ENCODE assay signal across 9 cellular contexts in the genomic region with DNA sequence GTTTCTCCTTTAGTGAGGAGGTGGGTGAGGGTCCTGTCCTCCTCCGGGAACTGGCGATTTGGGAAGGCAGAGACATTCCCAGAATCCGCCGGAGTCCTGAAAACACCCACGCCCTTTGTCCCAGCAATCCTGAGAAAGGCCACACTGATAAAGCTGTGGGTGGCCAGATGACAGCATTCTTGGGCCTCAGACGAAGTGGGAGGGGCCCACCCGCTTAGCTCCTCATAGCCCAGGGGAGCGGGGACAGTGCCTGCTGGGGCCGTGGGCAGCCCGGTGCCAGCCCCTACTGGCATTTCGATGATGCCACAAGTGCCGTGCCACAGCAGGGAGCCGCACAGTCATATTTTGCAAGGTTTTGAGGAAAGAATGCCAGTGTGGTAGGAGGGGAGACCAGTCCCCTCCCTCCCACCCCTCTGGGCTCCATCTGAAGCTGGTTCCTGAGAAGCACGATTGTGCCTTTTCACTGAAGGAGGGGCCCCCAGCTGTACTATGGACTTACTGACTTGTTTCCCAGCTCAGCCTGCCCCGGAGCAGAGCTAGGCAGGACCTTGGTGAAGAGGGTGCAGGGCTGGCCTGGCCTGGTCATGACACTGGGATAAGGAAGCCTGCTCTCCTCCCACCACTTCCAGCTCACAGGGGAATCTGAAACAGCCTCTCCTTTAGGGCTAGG. TPM values are rescaled to one million over a fixed set of nuclear protein-coding genes. Genes with fewer than 3 reads are reported as not detected.
DNase-seq lines count a peak whose midpoint lies in the region; ATAC-seq, FAIRE-seq and TF ChIP-seq lines count a peak whose summit lies in the region.
"Had no signal": no experiment of that assay in that cellular context is flagged by ENCODE, and none has a peak within 500 bp of the region (broad histone marks: within the 10 kb centered on the region; RNA-seq: fewer than 3 reads in every experiment).

No MANE protein-coding gene starts in this region.

- H3K36me3 Mint-ChIP-seq in astrocyte (ENCODE audit: low read depth, unreplicated experiment) = no peaks in the 10 kb centered on the region

- peak overlapping the region; percentile 57 for H3K4me2 ChIP-seq in astrocyte (ENCODE audit: low read length)

- DNase-seq in EL = peak; percentile 28
- peak; percentile 63 for DNase-seq in astrocyte (ENCODE audit: low read depth)
- peak; percentile 50 for DNase-seq in inferior parietal cortex (ENCODE audit: extremely low spot score)
- peak; percentile 82 for DNase-seq in sciatic nerve (ENCODE audit: low spot score)
- no peak for DNase-seq in stimulated activated CD4-positive, alpha-beta T cell treated with anti-CD3 and anti-CD28 coated beads, Interleukin-4, amount 100 ng/mL, for 24 hours
- DNase-seq in stimulated activated naive CD4-positive, alpha-beta T cell treated with Interleukin-2 at 50 U/mL for 16 hours (lab: John Stamatoyannopoulos, UW) = no peak
- DNase-seq in HK-2 (ENCODE audit: unreplicated experiment) = no peak
- DNase-seq: CD4-positive, alpha-beta T cell had no signal

- FAIRE-seq in astrocyte (lab: Jason Lieb, UNC) = no peak

- peaks cover 13% of the 10 kb centered on the region for H3K4me1 ChIP-seq in astrocyte (ENCODE audit: insufficient read depth, low read length)

- H3K27ac Mint-ChIP-seq in astrocyte (ENCODE audit: unreplicated experiment) = no peak overlapping the region
- H3K27ac Mint-ChIP-seq: CD4-positive, alpha-beta T cell had no signal

- TF ChIP-seq CTCF in astrocyte (IDR thresholded peaks at IDR 0.05; ENCODE audit: insufficient read depth, low read depth, low read length) = no peak

- H3K9ac ChIP-seq in astrocyte (ENCODE audit: low read length) = peak overlapping the region; percentile 46

- peak; percentile 91 for ATAC-seq in sciatic nerve
- ATAC-seq in GM21576 (IDR thresholded peaks at IDR 0.05; ENCODE audit: unreplicated experiment) = no peak

- no peak overlapping the region for H3K4me3 Mint-ChIP-seq in astrocyte (ENCODE audit: unreplicated experiment)
- H3K4me3 Mint-ChIP-seq: CD4-positive, alpha-beta T cell had no signal

- peaks cover 5% of the 10 kb centered on the region for H3K4me1 Mint-ChIP-seq in astrocyte (ENCODE audit: low read depth, unreplicated experiment)

- no peak overlapping the region for H3K4me3 ChIP-seq in astrocyte (ENCODE audit: insufficient read depth, low read depth, low read length)

- no peaks in the 10 kb centered on the region for H3K9me3 ChIP-seq in astrocyte (ENCODE audit: insufficient read depth, low read depth, low read length)

- no peaks in the 10 kb centered on the region for H3K9me3 Mint-ChIP-seq in astrocyte (ENCODE audit: unreplicated experiment)
- H3K9me3 Mint-ChIP-seq: CD4-positive, alpha-beta T cell had no signal

- H3K79me2 ChIP-seq in astrocyte (ENCODE audit: insufficient read depth, low read length) = no peaks in the 10 kb centered on the region

- peak overlapping the region; percentile 40 for H2AFZ ChIP-seq in astrocyte (ENCODE audit: low read depth, low read length)

- no peaks in the 10 kb centered on the region for H3K36me3 ChIP-seq in astrocyte (ENCODE audit: insufficient read depth, low read length)

- intact Hi-C loops in sciatic nerve (cut with DNase I) = no loop called here

- H4K20me1 ChIP-seq in astrocyte (ENCODE audit: insufficient read depth, low read length) = no peaks in the 10 kb centered on the region

- H3K27me3 ChIP-seq in astrocyte (ENCODE audit: insufficient read depth, low read length) = no peaks in the 10 kb centered on the region

- H3K27ac ChIP-seq in astrocyte (ENCODE audit: low read depth, low read length) = peak overlapping the region; percentile 57

- no peaks in the 10 kb centered on the region for H3K27me3 Mint-ChIP-seq in astrocyte (ENCODE audit: low read depth, unreplicated experiment)
- H3K27me3 Mint-ChIP-seq: CD4-positive, alpha-beta T cell had no signal

RNA-seq across cellular contexts. Expression of gene MPRIP, which starts 20.9 kb away (rescaled TPM):
- total RNA-seq in astrocyte (163 and 176 TPM in 2 replicates), sciatic nerve (500 TPM)

RNA-seq across cellular contexts. Expression of gene TNFRSF13B, which starts 49.4 kb away (rescaled TPM):
- total RNA-seq in astrocyte (not detected in 2 replicates), sciatic nerve (not detected)
- total RNA-seq: CD4-positive, alpha-beta T cell had no signal

Comparison
In these comparisons a context has a peak if more than half of its experiments do, and no peak if none do; other contexts are left out.
1. DNase-seq: peak in EL (single experiment), astrocyte (single experiment), inferior parietal cortex (single experiment) and sciatic nerve (single experiment); none in stimulated activated CD4-positive, alpha-beta T cell treated with anti-CD3 and anti-CD28 coated beads, Interleukin-4, amount 100 ng/mL, for 24 hours (single experiment), stimulated activated naive CD4-positive, alpha-beta T cell treated with Interleukin-2 at 50 U/mL for 16 hours (single experiment) and HK-2 (single experiment).